ENCODE assay signal across 28 cellular contexts in the genomic region with DNA sequence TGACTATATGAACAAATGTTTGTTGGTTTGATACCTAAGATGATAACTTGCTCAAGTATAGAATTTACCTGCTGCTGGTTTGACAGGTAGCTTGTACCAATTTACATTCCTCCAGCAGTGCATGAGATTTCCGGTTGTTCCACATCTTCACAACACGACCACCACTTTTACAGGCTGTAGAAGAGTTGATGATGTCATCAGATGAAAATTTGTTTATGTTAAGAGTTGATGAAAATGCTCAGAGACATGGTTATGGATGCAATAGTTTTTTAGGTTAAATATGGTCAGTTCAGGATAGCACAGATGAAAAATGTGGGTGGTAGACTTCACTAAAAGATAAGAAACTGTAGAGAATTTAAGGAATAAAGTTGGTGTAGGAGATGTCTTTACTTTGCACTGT.
"Had no signal": no experiment of that assay in that cellular context is flagged by ENCODE, and none has a peak within 500 bp of the region (broad histone marks: within the 10 kb centered on the region; RNA-seq: fewer than 3 reads in every experiment).

No MANE protein-coding gene starts in this region.

- H3K4me2 ChIP-seq: neural progenitor cell, smooth muscle cell had no signal

- H3K27me3 ChIP-seq: neural progenitor cell, ovary, spleen, suprapubic skin, testis, tibial artery, transverse colon, upper lobe of right lung, uterus had no signal

- H3K36me3 ChIP-seq: neural progenitor cell, ovary, spleen, suprapubic skin, tibial artery, transverse colon, upper lobe of right lung, uterus had no signal

- H2AFZ ChIP-seq: neural progenitor cell, parathyroid adenoma had no signal

- H3K9me3 ChIP-seq: ovary, psoas muscle, spleen, suprapubic skin, testis, tibial artery, transverse colon, upper lobe of right lung, uterus had no signal

- H3K4me3 ChIP-seq: neural progenitor cell, ovary, psoas muscle, skin epidermis, smooth muscle cell, spleen, suprapubic skin, testis, tibial artery, transverse colon, upper lobe of right lung, uterus had no signal

- H3K9ac ChIP-seq: neural progenitor cell, parathyroid adenoma had no signal

- H3K79me2 ChIP-seq: parathyroid adenoma had no signal

- ATAC-seq: natural killer cell; psoas muscle; right cardiac atrium; sciatic nerve; stimulated activated memory B cell treated with anti-CD40 and anti-IgM and Interleukin-4, amounts not matched to agents 10 μg/mL and 1 μg/mL and 100 μg/mL, for 72 hours; stimulated activated naive CD8-positive, alpha-beta T cell treated with anti-CD3 and anti-CD28 coated beads, Interleukin-15, amount 100 ng/mL, for 72 hours; stimulated activated naive CD8-positive, alpha-beta T cell treated with anti-CD3 and anti-CD28 coated beads, Interleukin-15, Interleukin-2, amounts not matched to agents 100 U/mL and 50 U/mL, for 24 hours; upper lobe of right lung had no signal

- H3K27ac ChIP-seq: neural progenitor cell, ovary, parathyroid adenoma, psoas muscle, skin epidermis, spleen, suprapubic skin, testis, tibial artery, transverse colon, upper lobe of right lung, uterus had no signal

- DNase-seq: natural killer cell; occipital lobe; ovary; posterior cingulate gyrus; psoas muscle; right cardiac atrium; spleen; stimulated activated CD4-positive, alpha-beta T cell treated with anti-CD3 and anti-CD28 coated beads, Interleukin-12 subunit alpha, Interleukin-12 subunit beta, amount 100 ng/mL, for 4 hours; stimulated activated CD4-positive, alpha-beta T cell treated with anti-CD3 and anti-CD28 coated beads, Interleukin-1b, Interleukin-23, amount 100 ng/mL, for 48 hours; stimulated activated CD4-positive, alpha-beta T cell treated with anti-CD3 and anti-CD28 coated beads, Interleukin-4, amount 100 ng/mL, for 1 hour; stimulated activated CD4-positive, alpha-beta T cell treated with anti-CD3 and anti-CD28 coated beads, Interleukin-4, amount 100 ng/mL, for 4 hours; stimulated activated CD8-positive, alpha-beta memory T cell treated with anti-CD3 and anti-CD28 coated beads, Interleukin-4, amount 100 ng/mL, for 48 hours; stimulated activated naive CD4-positive, alpha-beta T cell; stimulated activated naive CD8-positive, alpha-beta T cell treated with anti-CD3 and anti-CD28 coated beads, Interleukin-15, amount 100 ng/mL, for 72 hours; stimulated activated naive CD8-positive, alpha-beta T cell treated with anti-CD3 and anti-CD28 coated beads, Interleukin-15, Interleukin-2, amounts not matched to agents 100 U/mL and 50 U/mL, for 24 hours; substantia nigra; testis; tibial artery; transverse colon; upper lobe of right lung; uterus had no signal

- H3K4me1 ChIP-seq: neural progenitor cell, parathyroid adenoma, psoas muscle, spleen, suprapubic skin, testis, tibial artery, transverse colon, upper lobe of right lung, uterus had no signal
